In the genomic region with DNA sequence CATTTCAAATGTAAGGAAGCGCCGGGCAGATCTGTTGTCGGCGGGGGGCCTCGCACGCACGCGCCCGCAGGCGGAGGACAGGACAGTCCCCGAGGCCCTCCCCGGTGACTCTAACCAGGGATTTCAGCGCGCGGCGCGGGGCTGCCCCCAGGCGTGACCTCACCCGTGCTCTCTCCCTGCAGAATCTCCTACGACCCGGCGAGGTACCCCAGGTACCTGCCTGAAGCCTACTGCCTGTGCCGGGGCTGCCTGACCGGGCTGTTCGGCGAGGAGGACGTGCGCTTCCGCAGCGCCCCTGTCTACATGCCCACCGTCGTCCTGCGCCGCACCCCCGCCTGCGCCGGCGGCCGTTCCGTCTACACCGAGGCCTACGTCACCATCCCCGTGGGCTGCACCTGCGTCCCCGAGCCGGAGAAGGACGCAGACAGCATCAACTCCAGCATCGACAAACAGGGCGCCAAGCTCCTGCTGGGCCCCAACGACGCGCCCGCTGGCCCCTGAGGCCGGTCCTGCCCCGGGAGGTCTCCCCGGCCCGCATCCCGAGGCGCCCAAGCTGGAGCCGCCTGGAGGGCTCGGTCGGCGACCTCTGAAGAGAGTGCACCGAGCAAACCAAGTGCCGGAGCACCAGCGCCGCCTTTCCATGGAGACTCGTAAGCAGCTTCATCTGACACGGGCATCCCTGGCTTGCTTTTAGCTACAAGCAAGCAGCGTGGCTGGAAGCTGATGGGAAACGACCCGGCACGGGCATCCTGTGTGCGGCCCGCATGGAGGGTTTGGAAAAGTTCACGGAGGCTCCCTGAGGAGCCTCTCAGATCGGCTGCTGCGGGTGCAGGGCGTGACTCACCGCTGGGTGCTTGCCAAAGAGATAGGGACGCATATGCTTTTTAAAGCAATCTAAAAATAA, we compare ENCODE assay signal across 8 cellular contexts. TPM values are rescaled to one million over a fixed set of nuclear protein-coding genes. Genes with fewer than 3 reads are reported as not detected.
DNase-seq lines count a peak whose midpoint lies in the region; ATAC-seq and TF ChIP-seq lines count a peak whose summit lies in the region.

No MANE protein-coding gene starts in this region.

- H3K4me3 Mint-ChIP-seq in memory B cell (peak overlapping the region; percentile 11), type B pancreatic cell (peak overlapping the region; percentile 65), immature natural killer cell (peak overlapping the region in 1 of 5 donors; percentile 13)

- H3K27ac Mint-ChIP-seq in memory B cell (no peak overlapping the region), type B pancreatic cell (no peak overlapping the region), immature natural killer cell (no peak overlapping the region)

- H3K36me3 Mint-ChIP-seq in memory B cell (no peaks in the 10 kb centered on the region), type B pancreatic cell (peaks cover 4% of the 10 kb centered on the region), immature natural killer cell (peaks cover 0 to 4% (median 0%) of the 10 kb centered on the region in 3 donors)

- no peak for TF ChIP-seq CTCF in type B pancreatic cell (conservative IDR thresholded peaks at IDR 0.05)

- H3K27me3 Mint-ChIP-seq in memory B cell (peaks cover 5% of the 10 kb centered on the region), type B pancreatic cell (peaks cover 16% of the 10 kb centered on the region), immature natural killer cell (ENCODE audit: low read depth in 3 of 3) (peaks cover 4 to 6% (median 4%) of the 10 kb centered on the region in 3 donors)

- DNase-seq in ELF-1 (ENCODE audit: low read depth, low spot score) = peak; percentile 71
- DNase-seq in NCI-H226 = peak; percentile 45
- DNase-seq in ecto neural progenitor cell (ENCODE audit: low spot score) = peak; percentile 72
- DNase-seq in memory B cell (ENCODE audit: low spot score in 2 of 2) = no peak
- no peak for DNase-seq in type B pancreatic cell (ENCODE audit: extremely low spot score, unreplicated experiment)
- no peak for DNase-seq in NCI-H2081 treated with DMSO at 0.1 percent for 48 hours (lab: John Stamatoyannopoulos, UW)
- no peak for DNase-seq in immature natural killer cell

- ATAC-seq in memory B cell (ENCODE audit: low read depth) = peak; percentile 53
- no peak for ATAC-seq in HG02973 (IDR thresholded peaks at IDR 0.05; ENCODE audit: unreplicated experiment)

- H3K9me3 Mint-ChIP-seq in memory B cell = no peaks in the 10 kb centered on the region
- H3K9me3 Mint-ChIP-seq in type B pancreatic cell = no peaks in the 10 kb centered on the region
- no peaks in the 10 kb centered on the region for H3K9me3 Mint-ChIP-seq in immature natural killer cell

- H3K4me1 Mint-ChIP-seq in memory B cell (peaks cover 2% of the 10 kb centered on the region), type B pancreatic cell (ENCODE audit: unreplicated experiment) (peaks cover 9% of the 10 kb centered on the region), immature natural killer cell (peaks cover 0 to 2% of the 10 kb centered on the region in 2 donors)

RNA-seq across cellular contexts. Expression of a gene that starts 18.2 kb away (rescaled TPM):
- 1.5 and 6.3 TPM in 2 replicates for total RNA-seq in type B pancreatic cell (ENCODE audit: low replicate concordance)
- polyA plus RNA-seq in immature natural killer cell = under 1 TPM; 0.30 to 0.66 (median 0.32) TPM

RNA-seq across cellular contexts. Expression of a gene that starts 52.1 kb away (rescaled TPM):
- total RNA-seq in type B pancreatic cell (ENCODE audit: low replicate concordance) = 6.9 and 11.3 TPM in 2 replicates
- polyA plus RNA-seq in immature natural killer cell = 10 to 100 TPM in 2 of 3 donors, 1 to 10 TPM in 1; 8.1 to 14.3 (median 10.8) TPM

Comparison
In these comparisons a context has a peak if more than half of its experiments do, and no peak if none do; other contexts are left out.
1. DNase-seq: peak in ELF-1 (single experiment), NCI-H226 (single experiment) and ecto neural progenitor cell (single experiment); none in memory B cell (0 of 2), type B pancreatic cell (single experiment), NCI-H2081 treated with DMSO at 0.1 percent for 48 hours (single experiment) and immature natural killer cell (0 of 3).